1 cellular context compared by ENCODE assay signal in the genomic region with DNA sequence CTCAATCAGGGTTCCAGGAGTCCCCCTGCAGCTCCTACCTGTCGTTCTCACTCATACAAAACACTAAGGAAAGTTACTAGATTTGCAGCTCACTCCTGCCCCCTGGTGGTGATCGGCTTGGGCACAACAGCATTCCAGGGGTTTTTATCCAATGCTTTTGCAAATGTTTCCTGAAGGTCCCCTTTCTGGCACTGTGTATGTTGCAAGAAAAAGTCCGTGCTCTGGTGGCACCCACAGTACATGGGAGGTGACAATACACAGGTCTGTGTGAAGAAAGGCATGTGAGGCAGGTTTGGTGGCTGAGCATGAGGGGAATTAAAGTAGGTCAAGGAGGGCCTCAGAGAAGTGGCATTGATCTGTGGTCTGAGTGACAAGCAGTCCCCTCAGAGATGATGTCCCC.
TF ChIP-seq lines count a peak whose summit lies in the region.

No MANE protein-coding gene starts in this region.

TF ChIP-seq in IMR-90, 13 proteins besides CTCF, POLR2A, EP300 and RAD21:
- TF ChIP-seq SMC3 (IDR thresholded peaks at IDR 0.05; ENCODE audit: low read depth, low read length) (peak; percentile 87), MAFK (IDR thresholded peaks at IDR 0.05; ENCODE audit: low read depth, low read length) (no peak)
